Comparison of ENCODE assay signal across 14 cellular contexts in genomic region chr6:149501201-149501600, GRCh38. TPM values are rescaled to one million over a fixed set of nuclear protein-coding genes. Genes with fewer than 3 reads are reported as not detected.
"Had no signal": no experiment of that assay in that cellular context is flagged by ENCODE, and none has a peak within 500 bp of the region (broad histone marks: within the 10 kb centered on the region; RNA-seq: fewer than 3 reads in every experiment).

No MANE protein-coding gene starts in this region.

- FAIRE-seq: keratinocyte had no signal

- H3K4me1 Mint-ChIP-seq: nephron progenitor cell had no signal

- H3K27ac Mint-ChIP-seq: nephron progenitor cell had no signal

- ATAC-seq: activated CD8-positive, alpha-beta memory T cell treated with anti-CD3 and anti-CD28 coated beads, Interleukin-2, amount 10 ng/mL, durations not matched to agents 7 days and 5 days; gastroesophageal sphincter; left lung; right lobe of liver; stimulated activated naive B cell treated with anti-CD40 and anti-IgM and Interleukin-4, amounts not matched to agents 10 μg/mL and 1 μg/mL and 100 μg/mL, for 72 hours had no signal

- H3K9me3 Mint-ChIP-seq: activated T-helper 2 cell treated with anti-CD3 and anti-CD28 coated beads, Interferon-gamma antibody, Interleukin-2, Interleukin-4, amounts not matched to agents 10 μg/mL and 5 μg/mL and 100 μg/mL, durations not matched to agents 14 hours and 24 hours and 36 hours; nephron progenitor cell; stimulated activated naive B cell treated with anti-CD40 and anti-IgM and Interleukin-4, amounts not matched to agents 10 μg/mL and 1 μg/mL and 100 μg/mL, for 72 hours had no signal

- H3K27me3 Mint-ChIP-seq: activated CD8-positive, alpha-beta memory T cell treated with anti-CD3 and anti-CD28 coated beads, Interleukin-2, amount 10 ng/mL, durations not matched to agents 7 days and 5 days; stimulated activated naive B cell treated with anti-CD40 and anti-IgM and Interleukin-4, amounts not matched to agents 10 μg/mL and 1 μg/mL and 100 μg/mL, for 72 hours had no signal

- DNase-seq: activated CD4-positive, alpha-beta T cell treated with anti-CD3 and anti-CD28 coated beads for 4 hours; activated CD8-positive, alpha-beta memory T cell treated with anti-CD3 and anti-CD28 coated beads, Interleukin-2, amount 10 ng/mL, durations not matched to agents 7 days and 5 days; left lung; mesenchymal stem cell; nephron progenitor cell; right lobe of liver; SJCRH30; stimulated activated naive B cell treated with anti-CD40 and anti-IgM and Interleukin-4, amounts not matched to agents 10 μg/mL and 1 μg/mL and 100 μg/mL, for 72 hours; SW 1271; T1000; upper lobe of left lung had no signal

- H3K4me3 Mint-ChIP-seq: activated CD8-positive, alpha-beta memory T cell treated with anti-CD3 and anti-CD28 coated beads, Interleukin-2, amount 10 ng/mL, durations not matched to agents 7 days and 5 days; nephron progenitor cell; stimulated activated naive B cell treated with anti-CD40 and anti-IgM and Interleukin-4, amounts not matched to agents 10 μg/mL and 1 μg/mL and 100 μg/mL, for 72 hours had no signal

RNA-seq across cellular contexts. Expression of gene ZC3H12D, which starts 16.4 kb away (rescaled TPM):
- total RNA-seq: SJCRH30 had no signal
